ENCODE assay signal across 20 cellular contexts in the genomic region with DNA sequence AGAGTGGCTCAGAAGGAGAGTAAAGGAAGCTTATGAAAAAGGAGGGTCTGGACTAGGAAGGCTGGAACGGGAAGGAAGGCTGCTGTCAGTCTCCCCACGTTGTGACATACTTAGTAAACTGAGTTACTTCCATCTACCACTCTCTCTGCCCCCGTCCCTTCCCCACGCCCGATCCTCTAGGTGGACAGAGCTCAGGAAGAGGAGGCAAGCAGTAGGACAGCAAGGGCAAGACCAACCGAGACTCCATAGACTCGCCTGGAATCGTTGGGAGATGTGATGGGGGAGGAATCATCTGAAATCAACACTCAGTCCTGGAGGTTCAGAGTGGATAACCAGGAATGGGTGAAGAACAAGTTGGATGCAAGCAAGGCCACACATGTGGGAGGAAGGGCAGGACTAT.
DNase-seq lines count a peak whose midpoint lies in the region; ATAC-seq and TF ChIP-seq lines count a peak whose summit lies in the region.
"Had no signal": no experiment of that assay in that cellular context is flagged by ENCODE, and none has a peak within 500 bp of the region (broad histone marks: within the 10 kb centered on the region; RNA-seq: fewer than 3 reads in every experiment).

No MANE protein-coding gene starts in this region.

- H3K9me3 ChIP-seq in upper lobe of right lung: no peaks in the 10 kb centered on the region
- H3K9me3 ChIP-seq: Caco-2, HAP-1 had no signal

- no peaks in the 10 kb centered on the region for H3K4me1 ChIP-seq in upper lobe of right lung
- H3K4me1 ChIP-seq: BLaER1, Caco-2, HAP-1 had no signal

- H3K27me3 ChIP-seq in upper lobe of right lung: peaks cover 12% of the 10 kb centered on the region
- H3K27me3 ChIP-seq: BLaER1 had no signal

- ATAC-seq in Right ventricle myocardium superior (ENCODE audit: poor library complexity) (no peak), sciatic nerve (no peak), upper lobe of right lung (no peak)
- ATAC-seq: CD8-positive, alpha-beta T cell; GM12878; GM23338 had no signal

- H3K27ac ChIP-seq in upper lobe of right lung: no peak overlapping the region
- H3K27ac ChIP-seq: 22Rv1, BLaER1, C4-2B had no signal

- no peak overlapping the region for H3K4me3 ChIP-seq in upper lobe of right lung
- H3K4me3 ChIP-seq: BLaER1, GM12878, GM23338, HAP-1 had no signal

- intact Hi-C loops in cardiac septum (cut with DNase I) (no loop called here), Right ventricle myocardium superior (cut with DNase I) (no loop called here), sciatic nerve (cut with DNase I) (no loop called here), upper lobe of right lung (cut with DNase I) (no loop called here)

- no peaks in the 10 kb centered on the region for H3K36me3 ChIP-seq in upper lobe of right lung
- H3K36me3 ChIP-seq: BLaER1, HAP-1 had no signal

- DNase-seq in cardiac septum (ENCODE audit: low spot score): peak; percentile 20
- DNase-seq in Right ventricle myocardium superior: no peak
- peak; percentile 31 for DNase-seq in islet precursor cell
- DNase-seq in sciatic nerve (ENCODE audit: low spot score): peak; percentile 32
- peak; percentile 12 for DNase-seq in upper lobe of right lung
- no peak for DNase-seq in NCI-H1105 (lab: John Stamatoyannopoulos, UW)
- DNase-seq in cerebellar cortex (ENCODE audit: low spot score): no peak
- DNase-seq in SW 1271 (lab: John Stamatoyannopoulos, UW): no peak
- DNase-seq: CD4-positive, CD25-positive, alpha-beta regulatory T cell; CD8-positive, alpha-beta T cell; DMS153; DND-41; HFFc6 had no signal

- TF ChIP-seq CTCF in upper lobe of right lung (IDR thresholded peaks at IDR 0.05): no peak

Comparison
In these comparisons a context has a peak if more than half of its experiments do, and no peak if none do; other contexts are left out.
1. DNase-seq: peak in cardiac septum (single experiment), islet precursor cell (single experiment), sciatic nerve (single experiment) and upper lobe of right lung (single experiment); none in Right ventricle myocardium superior (single experiment), NCI-H1105 (single experiment), cerebellar cortex (single experiment) and SW 1271 (0 of 2).